21 cellular contexts compared by ENCODE assay signal in the genomic region with DNA sequence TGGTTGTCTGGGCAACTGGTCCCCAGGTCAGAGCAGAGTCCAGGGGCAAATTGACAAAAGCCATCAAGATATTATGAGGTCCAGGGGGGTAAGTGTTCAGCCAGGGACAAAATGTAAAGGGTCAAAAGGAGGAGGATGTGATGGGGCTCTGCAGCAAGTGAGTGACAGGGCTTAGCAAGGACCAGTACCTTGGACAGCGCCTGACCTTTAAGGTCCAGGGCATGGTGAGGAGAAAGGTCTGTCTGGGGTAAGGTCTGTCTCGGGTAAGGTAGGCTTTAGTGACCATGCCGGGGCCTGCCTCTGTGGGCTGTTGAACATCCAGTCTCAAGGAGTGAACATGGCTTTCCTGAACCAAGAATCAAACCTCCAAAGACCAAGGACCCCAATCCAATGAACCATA. TPM values are rescaled to one million over a fixed set of nuclear protein-coding genes. Genes with fewer than 3 reads are reported as not detected.
DNase-seq lines count a peak whose midpoint lies in the region; ATAC-seq and TF ChIP-seq lines count a peak whose summit lies in the region.
"Had no signal": no experiment of that assay in that cellular context is flagged by ENCODE, and none has a peak within 500 bp of the region (broad histone marks: within the 10 kb centered on the region; RNA-seq: fewer than 3 reads in every experiment).

No MANE protein-coding gene starts in this region.

- peak; percentile 43 for DNase-seq in activated CD4-positive, alpha-beta T cell treated with anti-CD3 and anti-CD28 coated beads for 36 hours
- DNase-seq in activated CD4-positive, alpha-beta T cell treated with anti-CD3 and anti-CD28 coated beads, Interleukin-2, amount 50 U/mL, for 48 hours: no peak
- DNase-seq in MV-4-11 (lab: John Stamatoyannopoulos, UW) (peak; percentile 26), WTC11 (ENCODE audit: low spot score) (peak; percentile 63), NCI-H2081 treated with DMSO at 0.1 percent for 48 hours (lab: John Stamatoyannopoulos, UW) (no peak), NCI-H2081 (lab: John Stamatoyannopoulos, UW) (no peak)
- no peak for DNase-seq in stimulated activated naive CD4-positive, alpha-beta T cell (lab: John Stamatoyannopoulos, UW)
- DNase-seq: activated CD4-positive, alpha-beta T cell treated with anti-CD3 and anti-CD28 coated beads for 48 hours; activated naive CD4-positive, alpha-beta T cell treated with anti-CD3 and anti-CD28 coated beads, Interleukin-2, amount 50 U/mL, for 16 hours; aorta; central memory CD4-positive, alpha-beta T cell; HCEC 1CT; hippocampal formation; naive thymus-derived CD8-positive, alpha-beta T cell; NCI-H526 treated with DMSO at 0.1 percent for 48 hours; ovary; Peyer's patch; T-helper 9 cell had no signal

- H3K4me3 ChIP-seq in liver (ENCODE audit: low read depth in 1 of 3, low read length in 3 of 3): no peak overlapping the region
- H3K4me3 ChIP-seq: ovary, Peyer's patch, right atrium auricular region had no signal

- H3K9me3 Mint-ChIP-seq in activated CD4-positive, alpha-beta T cell treated with anti-CD3 and anti-CD28 coated beads for 36 hours (ENCODE audit: low read depth): no peaks in the 10 kb centered on the region
- H3K9me3 Mint-ChIP-seq in WTC11: no peaks in the 10 kb centered on the region
- H3K9me3 Mint-ChIP-seq: naive thymus-derived CD8-positive, alpha-beta T cell had no signal

- H3K27me3 Mint-ChIP-seq in activated CD4-positive, alpha-beta T cell treated with anti-CD3 and anti-CD28 coated beads for 36 hours: peaks cover 20% of the 10 kb centered on the region
- H3K27me3 Mint-ChIP-seq in WTC11 (ENCODE audit: low read depth): peaks cover 39% of the 10 kb centered on the region

- H3K4me1 Mint-ChIP-seq in activated CD4-positive, alpha-beta T cell treated with anti-CD3 and anti-CD28 coated beads for 36 hours: peaks cover 13% of the 10 kb centered on the region
- peaks cover 19% of the 10 kb centered on the region for H3K4me1 Mint-ChIP-seq in WTC11

- H3K4me3 Mint-ChIP-seq in activated CD4-positive, alpha-beta T cell treated with anti-CD3 and anti-CD28 coated beads for 36 hours: no peak overlapping the region
- no peak overlapping the region for H3K4me3 Mint-ChIP-seq in WTC11
- H3K4me3 Mint-ChIP-seq: B cell had no signal

- no peak overlapping the region for H3K27ac ChIP-seq in liver (ENCODE audit: low read depth in 1 of 2, low read length in 2 of 2)
- H3K27ac ChIP-seq: ovary, Peyer's patch, right atrium auricular region had no signal

- intact Hi-C loops in activated CD4-positive, alpha-beta T cell treated with anti-CD3 and anti-CD28 coated beads for 36 hours (cut with DNase I, micrococcal nuclease): loop anchor here in 1 of 2 experiments (5.0 kb wide), 1 partner anchor 363 kb away; the partner anchor contains the start of gene PRR36

- H3K9me3 ChIP-seq in liver (ENCODE audit: control insufficient read depth in 4 of 4, low read length in 3 of 4): no peaks in the 10 kb centered on the region
- H3K9me3 ChIP-seq: ovary, Peyer's patch, right atrium auricular region had no signal

- no peaks in the 10 kb centered on the region for H3K36me3 ChIP-seq in liver (ENCODE audit: control insufficient read depth in 4 of 4, insufficient read depth in 3 of 4, low read depth in 1 of 4, low read length in 3 of 4)
- H3K36me3 ChIP-seq: ovary, Peyer's patch, right atrium auricular region had no signal

- no peak for ATAC-seq in activated CD4-positive, alpha-beta T cell treated with anti-CD3 and anti-CD28 coated beads for 36 hours
- no peak for ATAC-seq in WTC11
- ATAC-seq: naive thymus-derived CD8-positive, alpha-beta T cell had no signal

- CTCF ChIA-PET in activated CD4-positive, alpha-beta T cell treated with anti-CD3 and anti-CD28 coated beads for 36 hours (lab: Charles Lee): interaction anchor here (1.1 to 1.5 kb wide), 3 partner anchors 13 to 143 kb away, joined by 3 read pairs; no protein-coding TSS in a partner anchor
- CTCF ChIA-PET in WTC11 (lab: Charles Lee): interaction anchor here (1.1 kb wide), 1 partner anchor 12 kb away, joined by 3 read pairs; a partner anchor contains a TSS

- no peak overlapping the region for H3K9ac ChIP-seq in liver (ENCODE audit: low read depth in 1 of 2, low read length in 2 of 2)

- no peak overlapping the region for H3K27ac Mint-ChIP-seq in activated CD4-positive, alpha-beta T cell treated with anti-CD3 and anti-CD28 coated beads for 36 hours
- no peak overlapping the region for H3K27ac Mint-ChIP-seq in WTC11
- H3K27ac Mint-ChIP-seq: B cell; naive thymus-derived CD8-positive, alpha-beta T cell had no signal

- 30% methylated on average over 3 of the region's 3 CpGs for WGBS in liver

- H3K36me3 Mint-ChIP-seq in activated CD4-positive, alpha-beta T cell treated with anti-CD3 and anti-CD28 coated beads for 36 hours (ENCODE audit: low read depth): no peaks in the 10 kb centered on the region
- H3K36me3 Mint-ChIP-seq in WTC11: no peaks in the 10 kb centered on the region
- H3K36me3 Mint-ChIP-seq: naive thymus-derived CD8-positive, alpha-beta T cell had no signal

- POLR2A ChIA-PET in activated CD4-positive, alpha-beta T cell treated with anti-CD3 and anti-CD28 coated beads for 36 hours (lab: Charles Lee): interaction anchor here (0.5 kb wide), 1 partner anchor 1272 kb away, joined by 5 read pairs; no protein-coding TSS in a partner anchor
- POLR2A ChIA-PET in WTC11 (lab: Charles Lee): no interaction called here

- no peaks in the 10 kb centered on the region for H3K27me3 ChIP-seq in liver (ENCODE audit: control insufficient read depth in 4 of 4, insufficient read depth in 4 of 4, low read length in 3 of 4)
- H3K27me3 ChIP-seq: ovary, Peyer's patch, right atrium auricular region had no signal

- TF ChIP-seq RAD21 in liver (IDR thresholded peaks at IDR 0.05): no peak

- no peak for TF ChIP-seq CTCF in WTC11 (IDR thresholded peaks at IDR 0.05)
- TF ChIP-seq CTCF in liver (IDR thresholded peaks at IDR 0.05; ENCODE audit: low read depth, low read length, missing input control): no peak

- peaks cover 0 to 3% (median 0%) of the 10 kb centered on the region in 4 donors for H3K4me1 ChIP-seq in liver (ENCODE audit: control insufficient read depth in 4 of 4, insufficient read depth in 4 of 4, low read length in 3 of 4)

TF ChIP-seq in WTC11, 78 proteins besides CTCF, POLR2A, EP300 and RAD21:
- TF ChIP-seq USF2 (CRISPR knock-in tag; IDR thresholded peaks at IDR 0.05) (no peak), FOXK1 (CRISPR knock-in tag; IDR thresholded peaks at IDR 0.05) (peak; percentile 43; the same call in 1 of the 2 replicates), ESRRA (CRISPR knock-in tag; IDR thresholded peaks at IDR 0.05; ENCODE audit: borderline replicate concordance) (peak; percentile 68; the same call in 1 of the 2 replicates), JUN (CRISPR knock-in tag; IDR thresholded peaks at IDR 0.05) (peak; percentile 49; the same call in 1 of the 2 replicates), SMAD4 (CRISPR knock-in tag; IDR thresholded peaks at IDR 0.05) (peak; percentile 68; the same call in 1 of the 2 replicates), NFE2L1 (CRISPR knock-in tag; IDR thresholded peaks at IDR 0.05) (peak; percentile 71; the same call in 1 of the 2 replicates)

TF ChIP-seq in liver, 16 proteins besides CTCF, POLR2A, EP300 and RAD21:
- TF ChIP-seq RXRA (IDR thresholded peaks at IDR 0.05) (no peak), EGR1 (IDR thresholded peaks at IDR 0.05; ENCODE audit: low read depth in 2 of 2) (no peak), REST (IDR thresholded peaks at IDR 0.05) (peak; percentile 98), TAF1 (conservative IDR thresholded peaks at IDR 0.05) (no peak)

RNA-seq across cellular contexts. Expression of gene ZNF358, which starts 6.3 kb away (rescaled TPM):
- 1 to 10 TPM; 5.1 to 8.5 TPM for total RNA-seq in activated CD4-positive, alpha-beta T cell treated with anti-CD3 and anti-CD28 coated beads for 36 hours
- 37.5 to 47.5 TPM (median 47.3 TPM) in 3 replicates for total RNA-seq in WTC11 (2021)
- total RNA-seq in liver: 1 to 10 TPM; 5.7 to 9.5 TPM
- polyA plus RNA-seq in liver: 10 to 100 TPM; 15.6 to 18.2 TPM

RNA-seq across cellular contexts. Expression of gene MCOLN1, which starts 12.8 kb away (rescaled TPM):
- 1 to 10 TPM; 6.7 to 7.7 TPM for total RNA-seq in activated CD4-positive, alpha-beta T cell treated with anti-CD3 and anti-CD28 coated beads for 36 hours
- total RNA-seq in WTC11 (2021) (15.0 to 19.7 TPM (median 16.7 TPM) in 3 replicates), liver (10 to 100 TPM; 10.9 to 13.2 TPM)
- polyA plus RNA-seq in liver: 10 to 100 TPM; 14.1 to 17.0 TPM

RNA-seq across cellular contexts. Expression of gene PEX11G, which starts 20.8 kb away (rescaled TPM):
- total RNA-seq in activated CD4-positive, alpha-beta T cell treated with anti-CD3 and anti-CD28 coated beads for 36 hours: 1 to 10 TPM in 1 of 2 experiments, under 1 TPM in 1; 0.51 to 1.1 TPM
- total RNA-seq in WTC11 (2021) (4.3 to 5.9 TPM (median 5.7 TPM) in 3 replicates), liver (1 to 10 TPM; 1.9 to 7.7 TPM)
- 10 to 100 TPM in 1 of 2 donors, 1 to 10 TPM in 1; 8.6 to 10.9 TPM for polyA plus RNA-seq in liver

RNA-seq across cellular contexts. Expression of gene PNPLA6, which starts 25.9 kb away (rescaled TPM):
- total RNA-seq in activated CD4-positive, alpha-beta T cell treated with anti-CD3 and anti-CD28 coated beads for 36 hours: 100 to 1,000 TPM in 1 of 2 experiments, 10 to 100 TPM in 1; 82.2 to 108 TPM
- total RNA-seq in WTC11 (2021) (149 to 156 TPM (median 150 TPM) in 3 replicates), liver (10 to 100 TPM; 33.0 to 68.4 TPM)
- polyA plus RNA-seq in liver: 10 to 100 TPM; 20.9 to 22.9 TPM

Comparison
In these comparisons a context has a peak if more than half of its experiments do, and no peak if none do; other contexts are left out.
1. DNase-seq: peak in activated CD4-positive, alpha-beta T cell treated with anti-CD3 and anti-CD28 coated beads for 36 hours (single experiment), MV-4-11 (single experiment) and WTC11 (single experiment); none in activated CD4-positive, alpha-beta T cell treated with anti-CD3 and anti-CD28 coated beads, Interleukin-2, amount 50 U/mL, for 48 hours (0 of 2), stimulated activated naive CD4-positive, alpha-beta T cell (0 of 6), NCI-H2081 treated with DMSO at 0.1 percent for 48 hours (single experiment) and NCI-H2081 (0 of 2).